In genomic region chr13:30371649-30372265, GRCh38 we compare ENCODE assay signal across 7 cellular contexts. TPM values are rescaled to one million over a fixed set of nuclear protein-coding genes. Genes with fewer than 3 reads are reported as not detected.
DNase-seq lines count a peak whose midpoint lies in the region; ATAC-seq and TF ChIP-seq lines count a peak whose summit lies in the region.

No MANE protein-coding gene starts in this region.

- H3K4me3 Mint-ChIP-seq in activated CD4-positive, alpha-beta memory T cell treated with anti-CD3 and anti-CD28 coated beads, Interleukin-2, amount 10 ng/mL, durations not matched to agents 7 days and 5 days = peak overlapping the region; percentile 78
- peak overlapping the region; percentile 66 for H3K4me3 Mint-ChIP-seq in stimulated activated naive CD8-positive, alpha-beta T cell treated with anti-CD3 and anti-CD28 coated beads, Interleukin-15, Interleukin-2, amounts not matched to agents 100 ng/mL and 50 ng/mL, for 24 hours

- peak overlapping the region; percentile 96 for H3K27ac Mint-ChIP-seq in activated CD4-positive, alpha-beta memory T cell treated with anti-CD3 and anti-CD28 coated beads, Interleukin-2, amount 10 ng/mL, durations not matched to agents 7 days and 5 days
- H3K27ac Mint-ChIP-seq in stimulated activated naive CD8-positive, alpha-beta T cell treated with anti-CD3 and anti-CD28 coated beads, Interleukin-15, Interleukin-2, amounts not matched to agents 100 ng/mL and 50 ng/mL, for 24 hours = peak overlapping the region; percentile 79

- no peak overlapping the region for H3K4me3 ChIP-seq in fibroblast of the aortic adventitia (ENCODE audit: low read depth, low read length)

- peaks cover 57% of the 10 kb centered on the region for H3K36me3 Mint-ChIP-seq in activated CD4-positive, alpha-beta memory T cell treated with anti-CD3 and anti-CD28 coated beads, Interleukin-2, amount 10 ng/mL, durations not matched to agents 7 days and 5 days (ENCODE audit: low read depth)
- peaks cover 7% of the 10 kb centered on the region for H3K36me3 Mint-ChIP-seq in stimulated activated naive CD8-positive, alpha-beta T cell treated with anti-CD3 and anti-CD28 coated beads, Interleukin-15, Interleukin-2, amounts not matched to agents 100 ng/mL and 50 ng/mL, for 24 hours (ENCODE audit: low read depth)

- ATAC-seq in GM18858 (IDR thresholded peaks at IDR 0.05; ENCODE audit: unreplicated experiment) = peak; percentile 71
- peak; percentile 82 for ATAC-seq in HG02798 (IDR thresholded peaks at IDR 0.05; ENCODE audit: poor library complexity, unreplicated experiment)

- no peak for TF ChIP-seq CTCF in fibroblast of the aortic adventitia (IDR thresholded peaks at IDR 0.05; ENCODE audit: insufficient read depth, low read length)

- peaks cover 79% of the 10 kb centered on the region for H3K4me1 Mint-ChIP-seq in activated CD4-positive, alpha-beta memory T cell treated with anti-CD3 and anti-CD28 coated beads, Interleukin-2, amount 10 ng/mL, durations not matched to agents 7 days and 5 days
- H3K4me1 Mint-ChIP-seq in stimulated activated naive CD8-positive, alpha-beta T cell treated with anti-CD3 and anti-CD28 coated beads, Interleukin-15, Interleukin-2, amounts not matched to agents 100 ng/mL and 50 ng/mL, for 24 hours (ENCODE audit: low read depth) = peaks cover 79% of the 10 kb centered on the region

- no peaks in the 10 kb centered on the region for H3K9me3 Mint-ChIP-seq in activated CD4-positive, alpha-beta memory T cell treated with anti-CD3 and anti-CD28 coated beads, Interleukin-2, amount 10 ng/mL, durations not matched to agents 7 days and 5 days
- no peaks in the 10 kb centered on the region for H3K9me3 Mint-ChIP-seq in stimulated activated naive CD8-positive, alpha-beta T cell treated with anti-CD3 and anti-CD28 coated beads, Interleukin-15, Interleukin-2, amounts not matched to agents 100 ng/mL and 50 ng/mL, for 24 hours

- peak; percentile 67 for DNase-seq in NCI-H2107 (lab: John Stamatoyannopoulos, UW)
- peak; percentile 73 for DNase-seq in activated CD4-positive, alpha-beta memory T cell treated with anti-CD3 and anti-CD28 coated beads, Interleukin-2, amount 10 ng/mL, durations not matched to agents 7 days and 5 days
- peak; percentile 56 for DNase-seq in fibroblast of the aortic adventitia (ENCODE audit: low read depth)
- DNase-seq in D341Med (ENCODE audit: low spot score) = no peak

- POLR2A ChIA-PET in activated CD4-positive, alpha-beta memory T cell treated with anti-CD3 and anti-CD28 coated beads, Interleukin-2, amount 10 ng/mL, durations not matched to agents 7 days and 5 days (lab: Charles Lee) = interaction anchor here (0.8 to 7.5 kb wide), 17 partner anchors 9 to 436 kb away, joined by 3 to 265 read pairs (median 3); partner anchors contain the start of genes HMGB1, KATNAL1, UBE2L5 and USPL1

- no peaks in the 10 kb centered on the region for H3K27me3 Mint-ChIP-seq in activated CD4-positive, alpha-beta memory T cell treated with anti-CD3 and anti-CD28 coated beads, Interleukin-2, amount 10 ng/mL, durations not matched to agents 7 days and 5 days
- no peaks in the 10 kb centered on the region for H3K27me3 Mint-ChIP-seq in stimulated activated naive CD8-positive, alpha-beta T cell treated with anti-CD3 and anti-CD28 coated beads, Interleukin-15, Interleukin-2, amounts not matched to agents 100 ng/mL and 50 ng/mL, for 24 hours

- CTCF ChIA-PET in activated CD4-positive, alpha-beta memory T cell treated with anti-CD3 and anti-CD28 coated beads, Interleukin-2, amount 10 ng/mL, durations not matched to agents 7 days and 5 days (lab: Charles Lee) = interaction anchor here (0.9 to 2.4 kb wide), 11 partner anchors 14 to 241 kb away, joined by 3 to 13 read pairs (median 4); partner anchors contain the start of gene KATNAL1

RNA-seq across cellular contexts. Expression of gene UBE2L5, which starts 50.5 kb away (rescaled TPM):
- total RNA-seq in activated CD4-positive, alpha-beta memory T cell treated with anti-CD3 and anti-CD28 coated beads, Interleukin-2, amount 10 ng/mL, durations not matched to agents 7 days and 5 days = under 1 TPM in 1 of 2 experiments, not detected in 1; 0.20 TPM
- total RNA-seq in fibroblast of the aortic adventitia (ENCODE audit: low replicate concordance) = under 0.01 TPM in 1 of 2 replicates, not detected in the other
